In the genomic region with DNA sequence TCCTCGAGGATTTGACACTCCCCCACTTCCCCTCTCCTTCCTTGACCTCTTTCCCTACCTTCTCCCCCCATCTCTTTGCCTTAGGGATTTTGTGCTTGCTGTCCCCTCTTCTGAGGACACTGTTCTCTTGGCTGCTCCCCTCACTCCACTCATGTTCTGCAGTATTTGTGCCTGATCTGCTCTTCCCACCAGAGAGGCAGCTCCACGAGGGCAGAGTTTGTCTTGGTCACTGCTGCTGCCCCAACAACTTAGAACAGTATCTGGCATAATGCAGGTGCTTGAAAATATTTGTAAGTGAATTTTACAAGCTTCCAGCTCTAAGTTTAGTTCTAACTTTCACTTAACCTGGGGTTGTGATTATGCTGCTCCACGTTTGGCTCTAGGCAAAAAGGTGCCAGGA, we compare ENCODE assay signal across 2 cellular contexts.
TF ChIP-seq lines count a peak whose summit lies in the region.

No MANE protein-coding gene starts in this region.

TF ChIP-seq in SK-N-SH, 30 proteins besides CTCF, POLR2A, EP300 and RAD21 (continued from another document):
- TF ChIP-seq, protein P1, sequence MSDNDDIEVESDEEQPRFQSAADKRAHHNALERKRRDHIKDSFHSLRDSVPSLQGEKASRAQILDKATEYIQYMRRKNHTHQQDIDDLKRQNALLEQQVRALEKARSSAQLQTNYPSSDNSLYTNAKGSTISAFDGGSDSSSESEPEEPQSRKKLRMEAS (IDR thresholded peaks at IDR 0.05; ENCODE audit: low read depth) = no peak
- TF ChIP-seq GATA2 (CRISPR knock-in tag; IDR thresholded peaks at IDR 0.05) (no peak), JUND (IDR thresholded peaks at IDR 0.05) (no peak), GABPA (IDR thresholded peaks at IDR 0.05; ENCODE audit: low read depth) (no peak)
TF ChIP-seq in SK-N-SH: peak in this region for 0.

TF ChIP-seq in SK-N-SH treated with all-trans-retinoic acid at 6 μM for 48 hours, 23 proteins besides CTCF, POLR2A, EP300 and RAD21 (continued from another document):
- TF ChIP-seq, protein P2, sequence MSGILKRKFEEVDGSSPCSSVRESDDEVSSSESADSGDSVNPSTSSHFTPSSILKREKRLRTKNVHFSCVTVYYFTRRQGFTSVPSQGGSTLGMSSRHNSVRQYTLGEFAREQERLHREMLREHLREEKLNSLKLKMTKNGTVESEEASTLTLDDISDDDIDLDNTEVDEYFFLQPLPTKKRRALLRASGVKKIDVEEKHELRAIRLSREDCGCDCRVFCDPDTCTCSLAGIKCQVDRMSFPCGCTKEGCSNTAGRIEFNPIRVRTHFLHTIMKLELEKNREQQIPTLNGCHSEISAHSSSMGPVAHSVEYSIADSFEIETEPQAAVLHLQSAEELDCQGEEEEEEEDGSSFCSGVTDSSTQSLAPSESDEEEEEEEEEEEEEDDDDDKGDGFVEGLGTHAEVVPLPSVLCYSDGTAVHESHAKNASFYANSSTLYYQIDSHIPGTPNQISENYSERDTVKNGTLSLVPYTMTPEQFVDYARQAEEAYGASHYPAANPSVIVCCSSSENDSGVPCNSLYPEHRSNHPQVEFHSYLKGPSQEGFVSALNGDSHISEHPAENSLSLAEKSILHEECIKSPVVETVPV (CRISPR knock-in tag; IDR thresholded peaks at IDR 0.05) = no peak
- TF ChIP-seq CSDC2 (CRISPR knock-in tag; IDR thresholded peaks at IDR 0.05) (no peak), ISL1 (CRISPR knock-in tag; IDR thresholded peaks at IDR 0.05) (no peak), ZFP30 (CRISPR knock-in tag; IDR thresholded peaks at IDR 0.05) (no peak), TOX (CRISPR knock-in tag; IDR thresholded peaks at IDR 0.05; ENCODE audit: borderline replicate concordance) (no peak), ZNF70 (CRISPR knock-in tag; IDR thresholded peaks at IDR 0.05) (no peak), SNAI2 (CRISPR knock-in tag; IDR thresholded peaks at IDR 0.05) (no peak), ESRRG (CRISPR knock-in tag; IDR thresholded peaks at IDR 0.05) (no peak), PPARA (CRISPR knock-in tag; IDR thresholded peaks at IDR 0.05; ENCODE audit: borderline replicate concordance) (no peak), TCF4 (CRISPR knock-in tag; IDR thresholded peaks at IDR 0.05; ENCODE audit: borderline replicate concordance) (no peak)
- TF ChIP-seq, protein P3, sequence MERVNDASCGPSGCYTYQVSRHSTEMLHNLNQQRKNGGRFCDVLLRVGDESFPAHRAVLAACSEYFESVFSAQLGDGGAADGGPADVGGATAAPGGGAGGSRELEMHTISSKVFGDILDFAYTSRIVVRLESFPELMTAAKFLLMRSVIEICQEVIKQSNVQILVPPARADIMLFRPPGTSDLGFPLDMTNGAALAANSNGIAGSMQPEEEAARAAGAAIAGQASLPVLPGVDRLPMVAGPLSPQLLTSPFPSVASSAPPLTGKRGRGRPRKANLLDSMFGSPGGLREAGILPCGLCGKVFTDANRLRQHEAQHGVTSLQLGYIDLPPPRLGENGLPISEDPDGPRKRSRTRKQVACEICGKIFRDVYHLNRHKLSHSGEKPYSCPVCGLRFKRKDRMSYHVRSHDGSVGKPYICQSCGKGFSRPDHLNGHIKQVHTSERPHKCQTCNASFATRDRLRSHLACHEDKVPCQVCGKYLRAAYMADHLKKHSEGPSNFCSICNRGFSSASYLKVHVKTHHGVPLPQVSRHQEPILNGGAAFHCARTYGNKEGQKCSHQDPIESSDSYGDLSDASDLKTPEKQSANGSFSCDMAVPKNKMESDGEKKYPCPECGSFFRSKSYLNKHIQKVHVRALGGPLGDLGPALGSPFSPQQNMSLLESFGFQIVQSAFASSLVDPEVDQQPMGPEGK (CRISPR knock-in tag; IDR thresholded peaks at IDR 0.05; ENCODE audit: borderline replicate concordance) = no peak
- TF ChIP-seq, protein P4, sequence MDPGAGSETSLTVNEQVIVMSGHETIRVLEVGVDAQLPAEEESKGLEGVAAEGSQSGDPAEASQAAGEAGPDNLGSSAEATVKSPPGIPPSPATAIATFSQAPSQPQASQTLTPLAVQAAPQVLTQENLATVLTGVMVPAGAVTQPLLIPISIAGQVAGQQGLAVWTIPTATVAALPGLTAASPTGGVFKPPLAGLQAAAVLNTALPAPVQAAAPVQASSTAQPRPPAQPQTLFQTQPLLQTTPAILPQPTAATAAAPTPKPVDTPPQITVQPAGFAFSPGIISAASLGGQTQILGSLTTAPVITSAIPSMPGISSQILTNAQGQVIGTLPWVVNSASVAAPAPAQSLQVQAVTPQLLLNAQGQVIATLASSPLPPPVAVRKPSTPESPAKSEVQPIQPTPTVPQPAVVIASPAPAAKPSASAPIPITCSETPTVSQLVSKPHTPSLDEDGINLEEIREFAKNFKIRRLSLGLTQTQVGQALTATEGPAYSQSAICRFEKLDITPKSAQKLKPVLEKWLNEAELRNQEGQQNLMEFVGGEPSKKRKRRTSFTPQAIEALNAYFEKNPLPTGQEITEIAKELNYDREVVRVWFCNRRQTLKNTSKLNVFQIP (CRISPR knock-in tag; IDR thresholded peaks at IDR 0.05; ENCODE audit: borderline replicate concordance, low read depth) = no peak
- TF ChIP-seq, protein P5, sequence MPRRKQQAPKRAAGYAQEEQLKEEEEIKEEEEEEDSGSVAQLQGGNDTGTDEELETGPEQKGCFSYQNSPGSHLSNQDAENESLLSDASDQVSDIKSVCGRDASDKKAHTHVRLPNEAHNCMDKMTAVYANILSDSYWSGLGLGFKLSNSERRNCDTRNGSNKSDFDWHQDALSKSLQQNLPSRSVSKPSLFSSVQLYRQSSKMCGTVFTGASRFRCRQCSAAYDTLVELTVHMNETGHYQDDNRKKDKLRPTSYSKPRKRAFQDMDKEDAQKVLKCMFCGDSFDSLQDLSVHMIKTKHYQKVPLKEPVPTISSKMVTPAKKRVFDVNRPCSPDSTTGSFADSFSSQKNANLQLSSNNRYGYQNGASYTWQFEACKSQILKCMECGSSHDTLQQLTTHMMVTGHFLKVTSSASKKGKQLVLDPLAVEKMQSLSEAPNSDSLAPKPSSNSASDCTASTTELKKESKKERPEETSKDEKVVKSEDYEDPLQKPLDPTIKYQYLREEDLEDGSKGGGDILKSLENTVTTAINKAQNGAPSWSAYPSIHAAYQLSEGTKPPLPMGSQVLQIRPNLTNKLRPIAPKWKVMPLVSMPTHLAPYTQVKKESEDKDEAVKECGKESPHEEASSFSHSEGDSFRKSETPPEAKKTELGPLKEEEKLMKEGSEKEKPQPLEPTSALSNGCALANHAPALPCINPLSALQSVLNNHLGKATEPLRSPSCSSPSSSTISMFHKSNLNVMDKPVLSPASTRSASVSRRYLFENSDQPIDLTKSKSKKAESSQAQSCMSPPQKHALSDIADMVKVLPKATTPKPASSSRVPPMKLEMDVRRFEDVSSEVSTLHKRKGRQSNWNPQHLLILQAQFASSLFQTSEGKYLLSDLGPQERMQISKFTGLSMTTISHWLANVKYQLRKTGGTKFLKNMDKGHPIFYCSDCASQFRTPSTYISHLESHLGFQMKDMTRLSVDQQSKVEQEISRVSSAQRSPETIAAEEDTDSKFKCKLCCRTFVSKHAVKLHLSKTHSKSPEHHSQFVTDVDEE (CRISPR knock-in tag; IDR thresholded peaks at IDR 0.05) = no peak
